In the genomic region with DNA sequence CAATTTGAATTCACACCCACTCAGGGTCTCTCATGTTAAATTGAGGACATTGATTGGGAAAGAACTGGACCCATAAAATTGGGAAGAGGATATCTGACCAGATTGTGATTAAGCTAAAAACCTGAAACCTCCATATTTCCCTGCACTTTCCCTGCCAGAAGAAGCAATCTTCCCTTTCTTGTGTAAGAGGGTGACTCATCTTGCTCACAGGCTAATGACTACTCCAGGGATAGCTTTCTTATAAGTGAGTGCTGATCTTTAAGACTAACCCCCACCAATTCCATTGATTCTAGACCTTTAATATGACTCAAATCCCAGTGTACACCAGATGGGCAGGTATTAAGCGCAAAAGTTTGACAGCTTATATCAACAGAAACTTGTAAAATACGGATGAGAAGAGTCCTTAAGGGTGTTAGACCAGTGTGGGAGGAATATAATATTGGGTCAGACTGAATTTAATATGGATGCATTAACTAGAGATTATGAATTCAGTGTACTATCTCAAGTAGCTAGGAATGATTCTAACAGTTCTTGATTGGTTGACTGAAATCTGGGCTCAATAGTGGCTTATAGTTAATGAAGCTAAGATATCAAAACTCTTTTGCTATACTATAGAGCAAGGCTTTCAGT, we compare ENCODE assay signal across 14 cellular contexts. TPM values are rescaled to one million over a fixed set of nuclear protein-coding genes. Genes with fewer than 3 reads are reported as not detected.
DNase-seq lines count a peak whose midpoint lies in the region; ATAC-seq and TF ChIP-seq lines count a peak whose summit lies in the region.
"Had no signal": no experiment of that assay in that cellular context is flagged by ENCODE, and none has a peak within 500 bp of the region (broad histone marks: within the 10 kb centered on the region; RNA-seq: fewer than 3 reads in every experiment).

No MANE protein-coding gene starts in this region.

- no peak overlapping the region for H3K4me3 Mint-ChIP-seq in natural killer cell
- H3K4me3 Mint-ChIP-seq: activated T-helper 17 cell treated with anti-CD3 and anti-CD28 coated beads, Interleukin-2, amount 50 U/mL, for 72 hours; stimulated activated effector memory CD8-positive, alpha-beta T cell treated with anti-CD3 and anti-CD28 coated beads, Interleukin-12 subunit alpha, Interleukin-12 subunit beta, amount 100 ng/mL, for 72 hours had no signal

- no peak overlapping the region for H3K4me3 ChIP-seq in astrocyte of the spinal cord (ENCODE audit: low read depth, low read length)
- H3K4me3 ChIP-seq: MG63, SK-N-MC had no signal

- no peaks in the 10 kb centered on the region for H3K27me3 Mint-ChIP-seq in natural killer cell (ENCODE audit: low read depth in 2 of 2)

- peak; percentile 56 for DNase-seq in AG09319 (ENCODE audit: extremely low read depth, low read depth)
- DNase-seq in LHCN-M2 (ENCODE audit: low read depth): peak; percentile 72
- DNase-seq in astrocyte of the spinal cord (ENCODE audit: low read depth, low spot score): peak; percentile 76
- peak; percentile 92 for DNase-seq in iris pigment epithelial cell (ENCODE audit: low read depth)
- DNase-seq in NCI-H1436 treated with DMSO at 0.1 percent for 48 hours (lab: John Stamatoyannopoulos, UW): no peak
- no peak for DNase-seq in NCI-H146 treated with DMSO at 0.1 percent for 48 hours (lab: John Stamatoyannopoulos, UW; ENCODE audit: unreplicated experiment)
- DNase-seq in natural killer cell: no peak
- DNase-seq: cerebellar nuclear complex, MG63, NCI-H526 had no signal

- H3K36me3 Mint-ChIP-seq in natural killer cell: no peaks in the 10 kb centered on the region
- H3K36me3 Mint-ChIP-seq: stimulated activated effector memory CD8-positive, alpha-beta T cell treated with anti-CD3 and anti-CD28 coated beads, Interleukin-12 subunit alpha, Interleukin-12 subunit beta, amount 100 ng/mL, for 72 hours had no signal

- no peak overlapping the region for H3K27ac Mint-ChIP-seq in natural killer cell
- H3K27ac Mint-ChIP-seq: activated T-helper 17 cell treated with anti-CD3 and anti-CD28 coated beads, Interleukin-2, amount 50 U/mL, for 72 hours; stimulated activated effector memory CD8-positive, alpha-beta T cell treated with anti-CD3 and anti-CD28 coated beads, Interleukin-12 subunit alpha, Interleukin-12 subunit beta, amount 100 ng/mL, for 72 hours had no signal

- in situ Hi-C loops in astrocyte of the spinal cord (cut with HindIII; ENCODE audit: low sequenced_read_pairs): no loop called here

- no peaks in the 10 kb centered on the region for H3K4me1 Mint-ChIP-seq in natural killer cell
- H3K4me1 Mint-ChIP-seq: activated T-helper 17 cell treated with anti-CD3 and anti-CD28 coated beads, Interleukin-2, amount 50 U/mL, for 72 hours; stimulated activated effector memory CD8-positive, alpha-beta T cell treated with anti-CD3 and anti-CD28 coated beads, Interleukin-12 subunit alpha, Interleukin-12 subunit beta, amount 100 ng/mL, for 72 hours had no signal

- ATAC-seq in GM21619 (IDR thresholded peaks at IDR 0.05; ENCODE audit: unreplicated experiment): no peak
- no peak for ATAC-seq in natural killer cell
- ATAC-seq: activated T-helper 17 cell treated with anti-CD3 and anti-CD28 coated beads, Interleukin-2, amount 50 U/mL, for 72 hours; stimulated activated effector memory CD8-positive, alpha-beta T cell treated with anti-CD3 and anti-CD28 coated beads, Interleukin-12 subunit alpha, Interleukin-12 subunit beta, amount 100 ng/mL, for 72 hours had no signal

- TF ChIP-seq CTCF in AG09319 (IDR thresholded peaks at IDR 0.05; ENCODE audit: low read depth, low read length) (no peak), astrocyte of the spinal cord (IDR thresholded peaks at IDR 0.05; ENCODE audit: low read depth, low read length) (no peak), natural killer cell (IDR thresholded peaks at IDR 0.05) (no peak)

- intact Hi-C loops in natural killer cell (cut with micrococcal nuclease): no loop called here

- H3K9me3 Mint-ChIP-seq in natural killer cell: no peaks in the 10 kb centered on the region
- H3K9me3 Mint-ChIP-seq: activated T-helper 17 cell treated with anti-CD3 and anti-CD28 coated beads, Interleukin-2, amount 50 U/mL, for 72 hours; stimulated activated effector memory CD8-positive, alpha-beta T cell treated with anti-CD3 and anti-CD28 coated beads, Interleukin-12 subunit alpha, Interleukin-12 subunit beta, amount 100 ng/mL, for 72 hours had no signal

RNA-seq across cellular contexts. Expression of a gene that starts 12.1 kb away (rescaled TPM):
- 3.6 and 4.3 TPM in 2 replicates for total RNA-seq in LHCN-M2 (2014; rRNA removed)
- polyA plus RNA-seq in LHCN-M2 (2012): 7.3 TPM
- total RNA-seq in natural killer cell: under 1 TPM in 1 of 3 donors, not detected in 2; 0.05 TPM
- total RNA-seq: activated T-helper 17 cell treated with anti-CD3 and anti-CD28 coated beads, Interleukin-2, amount 50 U/mL, for 72 hours had no signal

Comparison
In these comparisons a context has a peak if more than half of its experiments do, and no peak if none do; other contexts are left out.
1. DNase-seq: peak in AG09319 (single experiment), LHCN-M2 (single experiment), astrocyte of the spinal cord (single experiment) and iris pigment epithelial cell (single experiment); none in NCI-H1436 treated with DMSO at 0.1 percent for 48 hours (single experiment), NCI-H146 treated with DMSO at 0.1 percent for 48 hours (single experiment) and natural killer cell (single experiment).